In the genomic region with DNA sequence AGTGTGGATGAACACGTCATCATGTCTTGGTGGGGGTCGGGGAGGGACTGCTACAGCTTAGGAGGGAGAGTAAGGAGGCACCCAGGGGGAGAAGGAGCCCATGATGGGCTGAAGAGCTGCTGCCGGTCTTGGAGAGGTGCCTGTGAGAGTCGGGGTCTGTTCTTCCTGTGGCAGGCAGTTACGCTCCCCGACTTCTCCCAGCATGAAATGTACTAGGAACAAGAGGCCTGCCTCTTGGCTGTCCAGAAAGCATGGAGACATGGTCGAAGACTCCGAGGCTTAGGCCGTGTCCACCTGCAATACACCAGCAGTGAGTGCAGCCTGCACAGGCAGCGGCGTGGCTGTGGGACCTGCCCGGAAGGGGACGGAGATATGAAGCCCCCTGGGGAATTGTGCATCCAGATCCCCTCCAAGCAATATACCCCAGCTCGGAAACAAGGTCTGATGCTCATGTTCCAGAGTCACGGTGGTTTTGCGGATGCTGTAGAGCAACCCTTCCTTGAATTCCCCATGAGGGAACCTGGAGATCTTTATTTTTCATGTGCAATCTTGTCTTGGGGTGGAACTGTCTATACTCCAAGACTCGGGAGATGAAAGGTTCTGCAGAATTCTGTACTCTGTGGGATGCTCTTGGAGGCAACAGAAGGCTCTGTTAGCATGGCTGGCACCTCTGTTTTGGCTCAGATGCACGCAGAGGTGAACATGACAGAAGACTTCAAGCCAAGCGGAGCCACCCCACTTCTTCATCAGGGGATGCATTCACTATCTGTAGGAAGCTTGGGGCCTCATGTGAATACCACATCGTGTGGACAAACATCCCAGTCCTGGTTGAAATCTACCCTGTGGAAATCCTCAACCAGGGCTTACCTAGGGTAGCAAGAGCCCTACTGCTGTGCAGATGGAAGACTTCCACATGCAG, we compare ENCODE assay signal across 21 cellular contexts.
A peak's percentile ranks its signal among the peaks of the same experiment; 100 is the strongest.
DNase-seq lines count a peak whose midpoint lies in the region; ATAC-seq, FAIRE-seq and TF ChIP-seq lines count a peak whose summit lies in the region.
"Had no signal": no experiment of that assay in that cellular context is flagged by ENCODE, and none has a peak within 500 bp of the region (broad histone marks: within the 10 kb centered on the region; RNA-seq: fewer than 3 reads in every experiment).

No MANE protein-coding gene starts in this region.

- no peak overlapping the region for H3K4me2 ChIP-seq in HepG2 (ENCODE audit: low read depth, low read length)

- H3K9ac ChIP-seq in HepG2 (ENCODE audit: insufficient read depth, low read depth, low read length), result no peak overlapping the region
- H3K9ac ChIP-seq: GM23248 had no signal

- H3K36me3 ChIP-seq in HepG2 (replicated peaks in 1 of 2; ENCODE audit: control insufficient read depth in 1 of 2, insufficient read depth in 2 of 2, low read length in 2 of 2) (no peaks in the 10 kb centered on the region), right lobe of liver (no peaks in the 10 kb centered on the region)

- H3K4me3 Mint-ChIP-seq in chondrocyte (ENCODE audit: unreplicated experiment) (no peak overlapping the region), osteocyte (ENCODE audit: unreplicated experiment) (no peak overlapping the region)
- H3K4me3 Mint-ChIP-seq: B cell; CD14-positive monocyte; CD8-positive, alpha-beta T cell had no signal

- BruUV-seq in HepG2 (replicated peaks; lab: Mats Ljungman, UMichigan), result no TSS peak

- TF ChIP-seq RAD21 in HepG2 (CRISPR knock-in tag; IDR thresholded peaks at IDR 0.05), result no peak

- TF ChIP-seq EP300 in HepG2 (IDR thresholded peaks at IDR 0.05; ENCODE audit: low read depth in 2 of 2, low read length in 2 of 2), result no peak
- TF ChIP-seq EP300 in HepG2 (CRISPR knock-in tag; IDR thresholded peaks at IDR 0.05; ENCODE audit: borderline replicate concordance), result no peak

- H3K9me3 Mint-ChIP-seq in chondrocyte (ENCODE audit: low read depth) (no peaks in the 10 kb centered on the region), osteocyte (ENCODE audit: unreplicated experiment) (peaks cover 9% of the 10 kb centered on the region)
- H3K9me3 Mint-ChIP-seq: CD8-positive, alpha-beta T cell had no signal

- WGBS in HepG2 (ENCODE audit: low lambda C conversion rate), result 22% methylated on average over 13 of the region's 20 CpGs
- WGBS in right lobe of liver (ENCODE audit: insufficient coverage, low coverage, low lambda C conversion rate, missing lambda C conversion rate), result 62% methylated on average over 7 of the region's 20 CpGs

- no peak for FAIRE-seq in HepG2 (lab: Jason Lieb, UNC)
- FAIRE-seq: D721Med, G401.6, GM12891, H54, HTR-8/SVneo had no signal

- H3K27me3 Mint-ChIP-seq in chondrocyte (ENCODE audit: low read depth) (peaks cover 4% of the 10 kb centered on the region), osteocyte (ENCODE audit: unreplicated experiment) (no peaks in the 10 kb centered on the region)
- H3K27me3 Mint-ChIP-seq: B cell had no signal

- H3K4me3 ChIP-seq in HepG2 (replicated peaks in 1 of 3; ENCODE audit: insufficient read depth in 1 of 3, low read depth in 2 of 3, low read length in 3 of 3), result no peak overlapping the region
- no peak overlapping the region for H3K4me3 ChIP-seq in right lobe of liver
- H3K4me3 ChIP-seq: GM23248 had no signal

- no peaks in the 10 kb centered on the region for H3K79me2 ChIP-seq in HepG2 (ENCODE audit: insufficient read depth, low read length)

- DNase-seq in HepG2 (ENCODE audit: low spot score) (no peak), right lobe of liver (no peak), chondrocyte (ENCODE audit: low spot score) (peak; percentile 72), osteocyte (ENCODE audit: extremely low spot score, unreplicated experiment) (peak; percentile 82), ecto neural progenitor cell (ENCODE audit: low spot score) (no peak), HUDEP-2 (lab: John Stamatoyannopoulos, UW; ENCODE audit: unreplicated experiment in 76 of 76) (no peak)
- DNase-seq: ACHN; CD8-positive, alpha-beta T cell; COR-L47; DMS153; DMS79 treated with DMSO at 0.1 percent for 48 hours; EL; GM23248 had no signal

- POLR2A ChIA-PET in HepG2 (lab: Yijun Ruan, JAX), result no interaction called here

- no peak for TF ChIP-seq CTCF in HepG2 (CRISPR knock-in tag; IDR thresholded peaks at IDR 0.05)
- no peak for TF ChIP-seq CTCF in right lobe of liver (IDR thresholded peaks at IDR 0.05)
- no peak for TF ChIP-seq CTCF in chondrocyte (IDR thresholded peaks at IDR 0.05)
- no peak for TF ChIP-seq CTCF in osteocyte (IDR thresholded peaks at IDR 0.05)

- H4K20me1 ChIP-seq in HepG2 (ENCODE audit: insufficient read depth, low read length), result no peaks in the 10 kb centered on the region

- H3K9me3 ChIP-seq in HepG2 (ENCODE audit: low read length) (no peaks in the 10 kb centered on the region), right lobe of liver (no peaks in the 10 kb centered on the region)

- ATAC-seq in HepG2 (no peak), right lobe of liver (no peak), HG02938 (IDR thresholded peaks at IDR 0.05; ENCODE audit: unreplicated experiment) (no peak)
- ATAC-seq: CD8-positive, alpha-beta T cell had no signal

- H3K4me1 Mint-ChIP-seq in chondrocyte (ENCODE audit: low read depth), result no peaks in the 10 kb centered on the region
- H3K4me1 Mint-ChIP-seq in osteocyte (ENCODE audit: unreplicated experiment), result no peaks in the 10 kb centered on the region
- H3K4me1 Mint-ChIP-seq: B cell, CD14-positive monocyte had no signal

- no peaks in the 10 kb centered on the region for H3K4me1 ChIP-seq in HepG2 (ENCODE audit: insufficient read depth, low read length)
- H3K4me1 ChIP-seq in right lobe of liver, result no peaks in the 10 kb centered on the region

- H3K27ac Mint-ChIP-seq in chondrocyte (ENCODE audit: unreplicated experiment) (no peak overlapping the region), osteocyte (ENCODE audit: unreplicated experiment) (no peak overlapping the region)
- H3K27ac Mint-ChIP-seq: B cell; CD14-positive monocyte; CD8-positive, alpha-beta T cell had no signal

- no peaks in the 10 kb centered on the region for H3K36me3 Mint-ChIP-seq in chondrocyte (ENCODE audit: low read depth)
- H3K36me3 Mint-ChIP-seq in osteocyte (ENCODE audit: unreplicated experiment), result no peaks in the 10 kb centered on the region
- H3K36me3 Mint-ChIP-seq: CD14-positive monocyte; CD8-positive, alpha-beta T cell had no signal

- CTCF ChIA-PET in HepG2 (lab: Yijun Ruan, JAX; ENCODE audit: low intra/inter-chr PET ratio, low total read pairs), result no interaction called here

- intact Hi-C loops in HepG2 (cut with micrococcal nuclease; ENCODE audit: unreplicated experiment) (no loop called here), right lobe of liver (cut with DNase I) (no loop called here)

- H3K27me3 ChIP-seq in HepG2 (ENCODE audit: control insufficient read depth in 1 of 2, insufficient read depth in 2 of 2, low read length in 2 of 2), result peaks cover 2 to 39% of the 10 kb centered on the region in 2 experiments; a peak in 3 of 5 replicates
- no peaks in the 10 kb centered on the region for H3K27me3 ChIP-seq in right lobe of liver

- in situ Hi-C loops in HepG2 (cut with HindIII; ENCODE audit: extremely low pct_ligation_motif_present, low pct_unique_long_range_greater_than_20kb), result no loop called here

- no peak overlapping the region for H3K27ac ChIP-seq in HepG2 (ENCODE audit: extremely low read length, insufficient read depth, low read length)
- no peak overlapping the region for H3K27ac ChIP-seq in right lobe of liver
- H3K27ac ChIP-seq: GM23248 had no signal

- TF ChIP-seq POLR2A in HepG2 (IDR thresholded peaks at IDR 0.05; ENCODE audit: insufficient read depth in 1 of 2, low read depth in 2 of 2, low read length in 2 of 2) (no peak), right lobe of liver (IDR thresholded peaks at IDR 0.05) (no peak)

- no peak overlapping the region for H2AFZ ChIP-seq in HepG2 (ENCODE audit: low read length)
- H2AFZ ChIP-seq: GM23248 had no signal

TF ChIP-seq in HepG2, 621 proteins besides CTCF, POLR2A, EP300 and RAD21:
- TF ChIP-seq ZFP82 (CRISPR knock-in tag; IDR thresholded peaks at IDR 0.05; ENCODE audit: borderline replicate concordance), result no peak
- no peak for TF ChIP-seq NFE2L2 (IDR thresholded peaks at IDR 0.05; ENCODE audit: low read length)
- TF ChIP-seq CREB1 (IDR thresholded peaks at IDR 0.05), result peak; percentile 33; the same call in 1 of the 2 replicates
- no peak for TF ChIP-seq CREB1 (CRISPR knock-in tag; IDR thresholded peaks at IDR 0.05)

Comparison
In these comparisons a context has a peak if more than half of its experiments do, and no peak if none do; other contexts are left out.
1. DNase-seq: peak in chondrocyte (single experiment) and osteocyte (single experiment); none in HepG2 (single experiment), right lobe of liver (0 of 3), ecto neural progenitor cell (single experiment) and HUDEP-2 (0 of 76).